8 cellular contexts compared by ENCODE assay signal in the genomic region with DNA sequence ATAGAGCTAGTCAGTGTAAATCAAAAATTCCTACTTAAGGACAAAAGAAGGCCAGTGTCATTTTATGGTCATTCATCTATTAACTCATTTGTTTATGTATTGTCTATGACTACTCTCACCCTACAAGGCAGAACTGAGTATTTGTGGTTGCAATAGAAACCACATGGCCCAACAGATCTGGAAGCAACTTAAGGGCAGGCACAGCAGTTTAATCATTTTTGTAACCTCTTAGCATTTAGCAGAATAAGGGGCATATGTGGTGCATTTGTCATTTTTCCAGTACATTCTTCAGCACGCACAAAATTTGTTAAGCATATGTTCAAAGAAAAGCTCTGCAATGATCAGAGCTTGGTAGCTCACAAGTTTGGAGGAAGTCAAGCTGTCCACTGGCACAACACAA. TPM values are rescaled to one million over a fixed set of nuclear protein-coding genes. Genes with fewer than 3 reads are reported as not detected.
A peak's percentile ranks its signal among the peaks of the same experiment; 100 is the strongest.
DNase-seq lines count a peak whose midpoint lies in the region; ATAC-seq and TF ChIP-seq lines count a peak whose summit lies in the region.

No MANE protein-coding gene starts in this region.

- peaks cover 0 to 34% (median 7%) of the 10 kb centered on the region in 4 donors for H3K4me1 ChIP-seq in right lobe of liver

- intact Hi-C loops in right lobe of liver (cut with DNase I), result loop anchor here in 1 of 2 donors (5.0 kb wide), 1 partner anchor 47 kb away; no protein-coding TSS in a partner anchor

- H3K27ac ChIP-seq in right lobe of liver, result peak overlapping the region in 2 of 3 donors; percentile 7 to 80

- no peaks in the 10 kb centered on the region for H3K27me3 ChIP-seq in right lobe of liver

- H3K9me3 ChIP-seq in right lobe of liver, result no peaks in the 10 kb centered on the region

- 16% methylated on average over 1 of the region's 1 CpG for WGBS in right lobe of liver (ENCODE audit: insufficient coverage, low coverage, low lambda C conversion rate, missing lambda C conversion rate)

- H3K27me3 Mint-ChIP-seq in activated naive CD8-positive, alpha-beta T cell treated with anti-CD3 and anti-CD28 coated beads for 36 hours, result no peaks in the 10 kb centered on the region

- DNase-seq in GF-D8 (lab: John Stamatoyannopoulos, UW) (peak; percentile 48), right lobe of liver (no peak), NCI-H748 treated with DMSO at 0.1 percent for 48 hours (lab: John Stamatoyannopoulos, UW) (no peak), NCI-H69 (lab: John Stamatoyannopoulos, UW) (no peak), HuH-7 (ENCODE audit: low spot score) (no peak)
- DNase-seq in activated naive CD8-positive, alpha-beta T cell treated with anti-CD3 and anti-CD28 coated beads for 36 hours, result peak; percentile 7

- ATAC-seq in GM21360 (IDR thresholded peaks at IDR 0.05; ENCODE audit: unreplicated experiment) (peak; percentile 46), HG03575 (IDR thresholded peaks at IDR 0.05; ENCODE audit: extremely low read depth, insufficient number of reproducible peaks, low FRiP score, unreplicated experiment) (peak; percentile 44), right lobe of liver (no peak)

- peaks cover 0 to 6% (median 0%) of the 10 kb centered on the region in 4 donors for H3K36me3 ChIP-seq in right lobe of liver

- TF ChIP-seq CTCF in right lobe of liver (IDR thresholded peaks at IDR 0.05), result no peak

- no peak for TF ChIP-seq POLR2A in right lobe of liver (IDR thresholded peaks at IDR 0.05)

- H3K4me1 Mint-ChIP-seq in activated naive CD8-positive, alpha-beta T cell treated with anti-CD3 and anti-CD28 coated beads for 36 hours, result peaks cover 39% of the 10 kb centered on the region

- no peaks in the 10 kb centered on the region for H3K9me3 Mint-ChIP-seq in activated naive CD8-positive, alpha-beta T cell treated with anti-CD3 and anti-CD28 coated beads for 36 hours

- peak overlapping the region; percentile 53 to 91 (median 73) for H3K4me3 ChIP-seq in right lobe of liver

- peaks cover 13% of the 10 kb centered on the region for H3K36me3 Mint-ChIP-seq in activated naive CD8-positive, alpha-beta T cell treated with anti-CD3 and anti-CD28 coated beads for 36 hours

- peak overlapping the region; percentile 97 for H3K4me3 Mint-ChIP-seq in activated naive CD8-positive, alpha-beta T cell treated with anti-CD3 and anti-CD28 coated beads for 36 hours

- peak overlapping the region; percentile 94 for H3K27ac Mint-ChIP-seq in activated naive CD8-positive, alpha-beta T cell treated with anti-CD3 and anti-CD28 coated beads for 36 hours

RNA-seq across cellular contexts. Expression of a gene that starts 1.1 kb away (rescaled TPM):
- 10 to 100 TPM; 28.4 to 28.5 TPM for total RNA-seq in activated naive CD8-positive, alpha-beta T cell treated with anti-CD3 and anti-CD28 coated beads for 36 hours
- total RNA-seq in right lobe of liver, result 10 to 100 TPM; 11.1 to 17.2 (median 12.8) TPM

RNA-seq across cellular contexts. Expression of a gene that starts 1.4 kb away (rescaled TPM):
- 10 to 100 TPM; 16.7 to 16.8 TPM for total RNA-seq in activated naive CD8-positive, alpha-beta T cell treated with anti-CD3 and anti-CD28 coated beads for 36 hours
- 10 to 100 TPM; 48.0 to 92.6 (median 71.5) TPM for total RNA-seq in right lobe of liver

RNA-seq across cellular contexts. Expression of a gene that starts 55.4 kb away (rescaled TPM):
- 10 to 100 TPM; 35.1 to 41.8 TPM for total RNA-seq in activated naive CD8-positive, alpha-beta T cell treated with anti-CD3 and anti-CD28 coated beads for 36 hours
- total RNA-seq in right lobe of liver, result 10 to 100 TPM; 16.0 to 21.7 (median 18.5) TPM

RNA-seq across cellular contexts. Expression of a gene that starts 55.5 kb away (rescaled TPM):
- 10 to 100 TPM; 65.9 to 66.3 TPM for total RNA-seq in activated naive CD8-positive, alpha-beta T cell treated with anti-CD3 and anti-CD28 coated beads for 36 hours
- 10 to 100 TPM in 3 of 6 experiments, 1 to 10 TPM in 3; 6.9 to 13.0 (median 10.1) TPM for total RNA-seq in right lobe of liver

Comparison
In these comparisons a context has a peak if more than half of its experiments do, and no peak if none do; other contexts are left out.
1. DNase-seq: peak in GF-D8 (single experiment) and activated naive CD8-positive, alpha-beta T cell treated with anti-CD3 and anti-CD28 coated beads for 36 hours (single experiment); none in right lobe of liver (0 of 3), NCI-H748 treated with DMSO at 0.1 percent for 48 hours (single experiment), NCI-H69 (single experiment) and HuH-7 (single experiment).
2. ATAC-seq: peak in GM21360 (single experiment) and HG03575 (single experiment); none in right lobe of liver (0 of 4).